2 cellular contexts compared by ENCODE assay signal in the genomic region with DNA sequence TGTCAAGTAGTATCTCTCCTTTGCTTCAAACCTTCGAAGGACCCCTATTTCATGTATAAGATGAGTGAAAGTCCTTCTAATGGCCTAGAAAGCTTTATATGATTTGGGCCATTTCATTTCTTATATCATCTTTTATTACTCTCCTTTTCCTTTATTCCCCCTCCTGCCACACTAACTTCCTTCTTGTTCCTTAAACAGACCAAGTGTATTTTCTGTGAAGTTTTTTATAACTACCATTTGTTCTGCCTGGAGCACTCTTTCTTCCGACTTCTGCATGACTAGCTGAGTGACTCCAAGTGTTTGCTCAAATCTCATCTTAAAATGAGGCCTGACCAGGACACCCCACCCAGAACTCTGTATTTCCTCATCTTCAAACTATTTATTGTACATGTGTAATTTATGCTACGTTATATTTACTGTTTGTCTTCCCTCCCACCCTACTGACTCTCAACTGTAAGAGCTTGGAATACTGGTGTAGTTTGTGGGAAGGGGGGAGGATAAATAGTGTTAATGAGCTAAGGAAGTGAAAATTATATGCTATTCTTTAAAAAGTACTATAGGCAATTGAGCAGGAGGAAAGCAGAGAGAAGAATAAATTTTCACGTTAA.
TF ChIP-seq lines count a peak whose summit lies in the region.

No MANE protein-coding gene starts in this region.

TF ChIP-seq in SK-N-SH, 30 proteins besides CTCF, POLR2A, EP300 and RAD21 (continued from another document):
- no peak for TF ChIP-seq PBX3 (IDR thresholded peaks at IDR 0.05)
- no peak for TF ChIP-seq MXI1 (IDR thresholded peaks at IDR 0.05; ENCODE audit: low read depth, low read length)
- no peak for TF ChIP-seq GABPA (IDR thresholded peaks at IDR 0.05; ENCODE audit: low read depth)
- TF ChIP-seq USF2 (IDR thresholded peaks at IDR 0.05; ENCODE audit: borderline replicate concordance, low read depth, low read length) = no peak
- TF ChIP-seq TCF12 (IDR thresholded peaks at IDR 0.05) = no peak
- TF ChIP-seq FOXM1 (IDR thresholded peaks at IDR 0.05; ENCODE audit: low read depth) = no peak
- TF ChIP-seq MAX (IDR thresholded peaks at IDR 0.05; ENCODE audit: low read depth) = no peak
- TF ChIP-seq RXRA (IDR thresholded peaks at IDR 0.05; ENCODE audit: borderline replicate concordance, low read depth) = no peak
- no peak for TF ChIP-seq GATA2 (CRISPR knock-in tag; IDR thresholded peaks at IDR 0.05)
- TF ChIP-seq SIN3A (IDR thresholded peaks at IDR 0.05; ENCODE audit: borderline replicate concordance, low read depth, low read length) = no peak
- TF ChIP-seq REST (IDR thresholded peaks at IDR 0.05; ENCODE audit: low read depth, low read length) = no peak
- TF ChIP-seq FOSL2 (IDR thresholded peaks at IDR 0.05; ENCODE audit: borderline replicate concordance, low read depth) = no peak

TF ChIP-seq in SK-N-SH treated with all-trans-retinoic acid at 6 μM for 48 hours, 23 proteins besides CTCF, POLR2A, EP300 and RAD21 (continued from another document):
- no peak for TF ChIP-seq ZFP30 (CRISPR knock-in tag; IDR thresholded peaks at IDR 0.05)
